ENCODE assay signal across 1 cellular context in genomic region chr13:97127842-97128241, GRCh38.
TF ChIP-seq lines count a peak whose summit lies in the region.

No MANE protein-coding gene starts in this region.

TF ChIP-seq in GM23338, 12 proteins besides CTCF, POLR2A, EP300 and RAD21 (continued from another document):
- no peak for TF ChIP-seq ZNF462 (CRISPR knock-in tag; IDR thresholded peaks at IDR 0.05)
- TF ChIP-seq POLR2AphosphoS5 (IDR thresholded peaks at IDR 0.05; ENCODE audit: low read depth) = no peak
- TF ChIP-seq REST (IDR thresholded peaks at IDR 0.05; ENCODE audit: unreplicated experiment) = no peak
- no peak for TF ChIP-seq JUNB (IDR thresholded peaks at IDR 0.05; ENCODE audit: unreplicated experiment)
- TF ChIP-seq CREB1 (CRISPR knock-in tag; IDR thresholded peaks at IDR 0.05; ENCODE audit: low read depth) = no peak
- TF ChIP-seq STAT1 (IDR thresholded peaks at IDR 0.05; ENCODE audit: unreplicated experiment) = no peak
- no peak for TF ChIP-seq EZH2phosphoT487 (IDR thresholded peaks at IDR 0.05; ENCODE audit: unreplicated experiment)
